ENCODE assay signal across 1 cellular context in genomic region chr17:37708008-37708615, GRCh38.
TF ChIP-seq lines count a peak whose summit lies in the region.

No MANE protein-coding gene starts in this region.

TF ChIP-seq in HepG2, 621 proteins besides CTCF, POLR2A, EP300 and RAD21 (continued from another document and continues in another):
- TF ChIP-seq ZBTB25 (CRISPR knock-in tag; IDR thresholded peaks at IDR 0.05) (peak; percentile 39; the same call in 1 of the 2 replicates), SRSF9 (IDR thresholded peaks at IDR 0.05; ENCODE audit: borderline replicate concordance, insufficient read depth, low read depth, low read length, poor library complexity, severe bottlenecking) (no peak), RFX5 (IDR thresholded peaks at IDR 0.05; ENCODE audit: low read depth, low read length) (no peak), ZNF674 (CRISPR knock-in tag; IDR thresholded peaks at IDR 0.05; ENCODE audit: low read depth) (no peak), THYN1 (CRISPR knock-in tag; IDR thresholded peaks at IDR 0.05; ENCODE audit: borderline replicate concordance, low read depth) (no peak), ZNF605 (CRISPR knock-in tag; IDR thresholded peaks at IDR 0.05) (no peak), HNRNPLL (IDR thresholded peaks at IDR 0.05; ENCODE audit: low read depth, low read length, poor library complexity, severe bottlenecking) (no peak), SMYD3 (CRISPR knock-in tag; IDR thresholded peaks at IDR 0.05) (no peak), CENPT (CRISPR knock-in tag; IDR thresholded peaks at IDR 0.05; ENCODE audit: low read depth) (no peak), ZMAT3 (CRISPR knock-in tag; conservative IDR thresholded peaks at IDR 0.05) (no peak), GZF1 (CRISPR knock-in tag; IDR thresholded peaks at IDR 0.05) (no peak), ZNF580 (CRISPR knock-in tag; IDR thresholded peaks at IDR 0.05; ENCODE audit: borderline replicate concordance, low read depth) (peak; percentile 20), ZNF75D (CRISPR knock-in tag; IDR thresholded peaks at IDR 0.05; ENCODE audit: borderline replicate concordance) (no peak), ZNF510 (CRISPR knock-in tag; IDR thresholded peaks at IDR 0.05; ENCODE audit: low read depth) (no peak), RORA (CRISPR knock-in tag; IDR thresholded peaks at IDR 0.05) (no peak), PTBP1 (IDR thresholded peaks at IDR 0.05; ENCODE audit: low read depth, low read length, poor library complexity, severe bottlenecking) (no peak), MTA1 (CRISPR knock-in tag; IDR thresholded peaks at IDR 0.05; ENCODE audit: borderline replicate concordance) (no peak), ZNF567 (CRISPR knock-in tag; IDR thresholded peaks at IDR 0.05; ENCODE audit: borderline replicate concordance) (no peak), HOXA5 (CRISPR knock-in tag; IDR thresholded peaks at IDR 0.05) (no peak), HOXA3 (CRISPR knock-in tag; IDR thresholded peaks at IDR 0.05) (peak; percentile 14; the same call in 1 of the 2 replicates), ZNF577 (CRISPR knock-in tag; IDR thresholded peaks at IDR 0.05; ENCODE audit: borderline replicate concordance, low read depth) (no peak), ZKSCAN8 (CRISPR knock-in tag; IDR thresholded peaks at IDR 0.05; ENCODE audit: borderline replicate concordance) (peak; percentile 38; the same call in 1 of the 2 replicates), MZF1 (CRISPR knock-in tag; IDR thresholded peaks at IDR 0.05; ENCODE audit: borderline replicate concordance) (no peak), ZNF33A (CRISPR knock-in tag; IDR thresholded peaks at IDR 0.05; ENCODE audit: borderline replicate concordance) (no peak), ZHX2 (IDR thresholded peaks at IDR 0.05; ENCODE audit: low read depth) (no peak), ZHX2 (CRISPR knock-in tag; IDR thresholded peaks at IDR 0.05; ENCODE audit: borderline replicate concordance) (no peak), HNF4G (IDR thresholded peaks at IDR 0.05; ENCODE audit: borderline replicate concordance, low read depth, low read length) (no peak), HNF4G (CRISPR knock-in tag; IDR thresholded peaks at IDR 0.05; ENCODE audit: borderline replicate concordance, low read depth) (no peak), HMGXB3 (CRISPR knock-in tag; IDR thresholded peaks at IDR 0.05; ENCODE audit: borderline replicate concordance) (no peak), ZNF446 (CRISPR knock-in tag; IDR thresholded peaks at IDR 0.05) (no peak), ZNF225 (CRISPR knock-in tag; IDR thresholded peaks at IDR 0.05) (no peak), ZNF850 (CRISPR knock-in tag; conservative IDR thresholded peaks at IDR 0.05) (no peak), EHMT2 (IDR thresholded peaks at IDR 0.05; ENCODE audit: borderline replicate concordance, low read depth, low read length) (no peak; the same call in 1 of the 2 replicates), TFDP2 (CRISPR knock-in tag; IDR thresholded peaks at IDR 0.05) (peak; percentile 31; the same call in 1 of the 2 replicates), FOXJ3 (CRISPR knock-in tag; IDR thresholded peaks at IDR 0.05; ENCODE audit: borderline replicate concordance) (no peak), ZNF329 (CRISPR knock-in tag; IDR thresholded peaks at IDR 0.05; ENCODE audit: low read depth) (no peak), ZNF792 (CRISPR knock-in tag; IDR thresholded peaks at IDR 0.05) (peak; percentile 91; the same call in 1 of the 2 replicates), ZMYM4 (CRISPR knock-in tag; IDR thresholded peaks at IDR 0.05) (no peak), POLR2G (IDR thresholded peaks at IDR 0.05; ENCODE audit: low read depth, low read length) (peak; percentile 80), HOXA9 (CRISPR knock-in tag; IDR thresholded peaks at IDR 0.05; ENCODE audit: borderline replicate concordance) (no peak), NBN (conservative IDR thresholded peaks at IDR 0.05) (no peak), HIVEP1 (CRISPR knock-in tag; IDR thresholded peaks at IDR 0.05) (no peak)
- TF ChIP-seq, protein P1, sequence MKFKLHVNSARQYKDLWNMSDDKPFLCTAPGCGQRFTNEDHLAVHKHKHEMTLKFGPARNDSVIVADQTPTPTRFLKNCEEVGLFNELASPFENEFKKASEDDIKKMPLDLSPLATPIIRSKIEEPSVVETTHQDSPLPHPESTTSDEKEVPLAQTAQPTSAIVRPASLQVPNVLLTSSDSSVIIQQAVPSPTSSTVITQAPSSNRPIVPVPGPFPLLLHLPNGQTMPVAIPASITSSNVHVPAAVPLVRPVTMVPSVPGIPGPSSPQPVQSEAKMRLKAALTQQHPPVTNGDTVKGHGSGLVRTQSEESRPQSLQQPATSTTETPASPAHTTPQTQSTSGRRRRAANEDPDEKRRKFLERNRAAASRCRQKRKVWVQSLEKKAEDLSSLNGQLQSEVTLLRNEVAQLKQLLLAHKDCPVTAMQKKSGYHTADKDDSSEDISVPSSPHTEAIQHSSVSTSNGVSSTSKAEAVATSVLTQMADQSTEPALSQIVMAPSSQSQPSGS (CRISPR knock-in tag; IDR thresholded peaks at IDR 0.05): peak; percentile 81
- TF ChIP-seq, protein P2, sequence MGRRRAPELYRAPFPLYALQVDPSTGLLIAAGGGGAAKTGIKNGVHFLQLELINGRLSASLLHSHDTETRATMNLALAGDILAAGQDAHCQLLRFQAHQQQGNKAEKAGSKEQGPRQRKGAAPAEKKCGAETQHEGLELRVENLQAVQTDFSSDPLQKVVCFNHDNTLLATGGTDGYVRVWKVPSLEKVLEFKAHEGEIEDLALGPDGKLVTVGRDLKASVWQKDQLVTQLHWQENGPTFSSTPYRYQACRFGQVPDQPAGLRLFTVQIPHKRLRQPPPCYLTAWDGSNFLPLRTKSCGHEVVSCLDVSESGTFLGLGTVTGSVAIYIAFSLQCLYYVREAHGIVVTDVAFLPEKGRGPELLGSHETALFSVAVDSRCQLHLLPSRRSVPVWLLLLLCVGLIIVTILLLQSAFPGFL (CRISPR knock-in tag; IDR thresholded peaks at IDR 0.05): no peak
- TF ChIP-seq, protein P3, sequence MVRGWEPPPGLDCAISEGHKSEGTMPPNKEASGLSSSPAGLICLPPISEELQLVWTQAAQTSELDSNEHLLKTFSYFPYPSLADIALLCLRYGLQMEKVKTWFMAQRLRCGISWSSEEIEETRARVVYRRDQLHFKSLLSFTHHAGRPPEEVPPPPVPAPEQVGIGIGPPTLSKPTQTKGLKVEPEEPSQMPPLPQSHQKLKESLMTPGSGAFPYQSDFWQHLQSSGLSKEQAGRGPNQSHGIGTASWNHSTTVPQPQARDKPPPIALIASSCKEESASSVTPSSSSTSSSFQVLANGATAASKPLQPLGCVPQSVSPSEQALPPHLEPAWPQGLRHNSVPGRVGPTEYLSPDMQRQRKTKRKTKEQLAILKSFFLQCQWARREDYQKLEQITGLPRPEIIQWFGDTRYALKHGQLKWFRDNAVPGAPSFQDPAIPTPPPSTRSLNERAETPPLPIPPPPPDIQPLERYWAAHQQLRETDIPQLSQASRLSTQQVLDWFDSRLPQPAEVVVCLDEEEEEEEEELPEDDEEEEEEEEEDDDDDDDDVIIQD (CRISPR knock-in tag; IDR thresholded peaks at IDR 0.05; ENCODE audit: low read depth): no peak
- TF ChIP-seq, protein P4, sequence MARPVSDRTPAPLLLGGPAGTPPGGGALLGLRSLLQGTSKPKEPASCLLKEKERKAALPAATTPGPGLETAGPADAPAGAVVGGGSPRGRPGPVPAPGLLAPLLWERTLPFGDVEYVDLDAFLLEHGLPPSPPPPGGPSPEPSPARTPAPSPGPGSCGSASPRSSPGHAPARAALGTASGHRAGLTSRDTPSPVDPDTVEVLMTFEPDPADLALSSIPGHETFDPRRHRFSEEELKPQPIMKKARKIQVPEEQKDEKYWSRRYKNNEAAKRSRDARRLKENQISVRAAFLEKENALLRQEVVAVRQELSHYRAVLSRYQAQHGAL (CRISPR knock-in tag; IDR thresholded peaks at IDR 0.05; ENCODE audit: not compliant biosample characterization): no peak
